28 cellular contexts compared by ENCODE assay signal in genomic region chr18:5091741-5092140, GRCh38.
"Had no signal": no experiment of that assay in that cellular context is flagged by ENCODE, and none has a peak within 500 bp of the region (broad histone marks: within the 10 kb centered on the region; RNA-seq: fewer than 3 reads in every experiment).

No MANE protein-coding gene starts in this region.

- DNase-seq: activated effector memory CD4-positive, alpha-beta T cell treated with anti-CD3 and anti-CD28 coated beads, Interleukin-2, amount 50 U/mL, for 16 hours; activated effector memory CD4-positive, alpha-beta T cell treated with Interleukin-2 at 50 U/mL for 16 hours; activated gamma-delta T cell; activated gamma-delta T cell treated with Interleukin-2 at 50 U/mL for 16 hours; activated naive CD4-positive, alpha-beta T cell; activated naive CD4-positive, alpha-beta T cell treated with anti-CD3 and anti-CD28 coated beads for 36 hours; activated naive CD4-positive, alpha-beta T cell treated with anti-CD3 and anti-CD28 coated beads, Interleukin-2, amount 10 ng/mL, durations not matched to agents 7 days and 5 days; activated naive CD4-positive, alpha-beta T cell treated with anti-CD3 and anti-CD28 coated beads, Interleukin-2, amount 50 U/mL, for 16 hours; activated naive CD4-positive, alpha-beta T cell treated with Interleukin-2 at 50 U/mL for 16 hours; activated naive CD8-positive, alpha-beta T cell treated with anti-CD3 and anti-CD28 coated beads for 36 hours; activated naive CD8-positive, alpha-beta T cell treated with anti-CD3 and anti-CD28 coated beads, Interleukin-2, amount 10 ng/mL, durations not matched to agents 7 days and 5 days; activated naive CD8-positive, alpha-beta T cell treated with anti-CD3 and anti-CD28 coated beads, Interleukin-2, amount 50 U/mL, for 24 hours; activated T-cell treated with anti-CD3 and anti-CD28 coated beads, Interleukin-2, amount 50 U/mL, for 24 hours; activated T-cell treated with anti-CD3 and anti-CD28 coated beads, Interleukin-2, amount 50 U/mL, for 4 hours; activated T-cell treated with anti-CD3 and anti-CD28 coated beads, Interleukin-2, amount 50 U/mL, for 48 hours; activated T-cell treated with anti-CD3 and anti-CD28 coated beads, Interleukin-2, amount 50 U/mL, for 72 hours; adrenal gland; amniotic stem cell; amygdala; anterior cingulate cortex; aorta; body of pancreas; brain microvascular endothelial cell; caudate nucleus; central memory CD4-positive, alpha-beta T cell; cerebellar nuclear complex had no signal

- ATAC-seq: activated naive CD4-positive, alpha-beta T cell treated with anti-CD3 and anti-CD28 coated beads, Interleukin-2, amount 50 U/mL, for 72 hours; activated naive CD8-positive, alpha-beta T cell treated with anti-CD3 and anti-CD28 coated beads, Interleukin-2, amount 50 U/mL, for 24 hours; activated T-cell treated with anti-CD3 and anti-CD28 coated beads, Interleukin-2, amount 50 U/mL, for 4 hours; activated T-cell treated with anti-CD3 and anti-CD28 coated beads, Interleukin-2, amount 50 U/mL, for 72 hours; activated T-helper 17 cell treated with anti-CD3 and anti-CD28 coated beads, Interleukin-2, amount 50 U/mL, for 72 hours; body of pancreas had no signal
